19 cellular contexts compared by ENCODE assay signal in genomic region chr13:47250141-47250540, GRCh38.
DNase-seq lines count a peak whose midpoint lies in the region; ATAC-seq and TF ChIP-seq lines count a peak whose summit lies in the region.
"Had no signal": no experiment of that assay in that cellular context is flagged by ENCODE, and none has a peak within 500 bp of the region (broad histone marks: within the 10 kb centered on the region; RNA-seq: fewer than 3 reads in every experiment).

No MANE protein-coding gene starts in this region.

- no peak overlapping the region for H3K27ac Mint-ChIP-seq in stimulated activated effector memory CD8-positive, alpha-beta T cell treated with anti-CD3 and anti-CD28 coated beads, Interleukin-12 subunit alpha, Interleukin-12 subunit beta, amount 100 ng/mL, for 72 hours
- H3K27ac Mint-ChIP-seq: activated CD4-positive, alpha-beta T cell treated with anti-CD3 and anti-CD28 coated beads, Interleukin-2, amount 10 ng/mL, durations not matched to agents 24 days and 14 days; B cell; nephron progenitor cell; stimulated activated naive CD8-positive, alpha-beta T cell treated with anti-CD3 and anti-CD28 coated beads, Interleukin-15, amount 100 ng/mL, for 72 hours had no signal

- no peak overlapping the region for H3K9ac ChIP-seq in smooth muscle cell (ENCODE audit: low read depth)

- H3K4me3 ChIP-seq in astrocyte of the cerebellum (ENCODE audit: low read depth, low read length) (no peak overlapping the region), thoracic aorta (peak overlapping the region; percentile 37), smooth muscle cell (no peak overlapping the region)
- H3K4me3 ChIP-seq: hepatocyte, psoas muscle had no signal

- ATAC-seq in thoracic aorta (ENCODE audit: insufficient number of reproducible peaks, low FRiP score, low read depth), result no peak
- no peak for ATAC-seq in HG03039 (IDR thresholded peaks at IDR 0.05; ENCODE audit: unreplicated experiment)
- no peak for ATAC-seq in stimulated activated effector memory CD8-positive, alpha-beta T cell treated with anti-CD3 and anti-CD28 coated beads, Interleukin-12 subunit alpha, Interleukin-12 subunit beta, amount 100 ng/mL, for 72 hours
- ATAC-seq: psoas muscle; stimulated activated naive CD8-positive, alpha-beta T cell treated with anti-CD3 and anti-CD28 coated beads, Interleukin-15, amount 100 ng/mL, for 72 hours had no signal

- TF ChIP-seq CTCF in astrocyte of the cerebellum (IDR thresholded peaks at IDR 0.05; ENCODE audit: low read depth, low read length, missing control alignments) (no peak), thoracic aorta (IDR thresholded peaks at IDR 0.05) (no peak), smooth muscle cell (IDR thresholded peaks at IDR 0.05; ENCODE audit: borderline replicate concordance, insufficient read depth, poor library complexity, severe bottlenecking) (no peak)

- no peak overlapping the region for H3K4me3 Mint-ChIP-seq in stimulated activated effector memory CD8-positive, alpha-beta T cell treated with anti-CD3 and anti-CD28 coated beads, Interleukin-12 subunit alpha, Interleukin-12 subunit beta, amount 100 ng/mL, for 72 hours
- H3K4me3 Mint-ChIP-seq: activated CD4-positive, alpha-beta T cell treated with anti-CD3 and anti-CD28 coated beads, Interleukin-2, amount 10 ng/mL, durations not matched to agents 24 days and 14 days; B cell; nephron progenitor cell; stimulated activated naive CD8-positive, alpha-beta T cell treated with anti-CD3 and anti-CD28 coated beads, Interleukin-15, amount 100 ng/mL, for 72 hours had no signal

- peaks cover 7% of the 10 kb centered on the region for H3K9me3 Mint-ChIP-seq in stimulated activated effector memory CD8-positive, alpha-beta T cell treated with anti-CD3 and anti-CD28 coated beads, Interleukin-12 subunit alpha, Interleukin-12 subunit beta, amount 100 ng/mL, for 72 hours
- H3K9me3 Mint-ChIP-seq: activated CD4-positive, alpha-beta T cell treated with anti-CD3 and anti-CD28 coated beads, Interleukin-2, amount 10 ng/mL, durations not matched to agents 24 days and 14 days; nephron progenitor cell; stimulated activated naive CD8-positive, alpha-beta T cell treated with anti-CD3 and anti-CD28 coated beads, Interleukin-15, amount 100 ng/mL, for 72 hours had no signal

- H3K79me2 ChIP-seq in smooth muscle cell (ENCODE audit: low read depth), result no peaks in the 10 kb centered on the region
- H3K79me2 ChIP-seq: hepatocyte had no signal

- no peaks in the 10 kb centered on the region for H3F3A ChIP-seq in smooth muscle cell (ENCODE audit: low read depth)

- WGBS in smooth muscle cell (ENCODE audit: low lambda C conversion rate), result 93% methylated on average over 7 of the region's 7 CpGs

- no peaks in the 10 kb centered on the region for H3K4me1 Mint-ChIP-seq in stimulated activated effector memory CD8-positive, alpha-beta T cell treated with anti-CD3 and anti-CD28 coated beads, Interleukin-12 subunit alpha, Interleukin-12 subunit beta, amount 100 ng/mL, for 72 hours
- H3K4me1 Mint-ChIP-seq: activated CD4-positive, alpha-beta T cell treated with anti-CD3 and anti-CD28 coated beads, Interleukin-2, amount 10 ng/mL, durations not matched to agents 24 days and 14 days; B cell; nephron progenitor cell; stimulated activated naive CD8-positive, alpha-beta T cell treated with anti-CD3 and anti-CD28 coated beads, Interleukin-15, amount 100 ng/mL, for 72 hours had no signal

- no peak overlapping the region for H2AFZ ChIP-seq in smooth muscle cell (ENCODE audit: low read depth)
- H2AFZ ChIP-seq: hepatocyte had no signal

- H3K4me1 ChIP-seq in thoracic aorta (ENCODE audit: control insufficient read depth in 1 of 2, low read depth in 2 of 2), result peaks cover 8 to 40% of the 10 kb centered on the region in 2 donors
- H3K4me1 ChIP-seq in smooth muscle cell (ENCODE audit: low read depth), result no peaks in the 10 kb centered on the region
- H3K4me1 ChIP-seq: psoas muscle had no signal

- no peaks in the 10 kb centered on the region for H4K20me1 ChIP-seq in smooth muscle cell (ENCODE audit: low read depth)

- DNase-seq in GM04503 (ENCODE audit: low read depth) (peak; percentile 64), astrocyte of the cerebellum (ENCODE audit: low read depth) (peak; percentile 63), fibroblast of the conjunctiva (ENCODE audit: low read depth) (peak; percentile 14), thoracic aorta (ENCODE audit: low spot score) (peak; percentile 6), smooth muscle cell (lab: John Stamatoyannopoulos, UW; ENCODE audit: unreplicated experiment) (no peak)
- DNase-seq in stimulated activated effector memory CD8-positive, alpha-beta T cell treated with anti-CD3 and anti-CD28 coated beads, Interleukin-12 subunit alpha, Interleukin-12 subunit beta, amount 100 ng/mL, for 72 hours (ENCODE audit: low spot score in 2 of 2), result no peak
- DNase-seq: activated CD4-positive, alpha-beta T cell treated with anti-CD3 and anti-CD28 coated beads, Interleukin-2, amount 10 ng/mL, durations not matched to agents 24 days and 14 days; activated CD8-positive, alpha-beta memory T cell treated with anti-CD3 and anti-CD28 coated beads, Interleukin-2, amount 50 U/mL, for 48 hours; activated gamma-delta T cell; erythroblast; NCI-H1930; NCI-H510A treated with DMSO at 0.1 percent for 48 hours; nephron progenitor cell; psoas muscle; stimulated activated naive CD8-positive, alpha-beta T cell treated with anti-CD3 and anti-CD28 coated beads, Interleukin-15, amount 100 ng/mL, for 72 hours; T1000 had no signal

- no peak overlapping the region for H3K4me2 ChIP-seq in smooth muscle cell
- H3K4me2 ChIP-seq: hepatocyte had no signal

- no peaks in the 10 kb centered on the region for H3K36me3 Mint-ChIP-seq in stimulated activated effector memory CD8-positive, alpha-beta T cell treated with anti-CD3 and anti-CD28 coated beads, Interleukin-12 subunit alpha, Interleukin-12 subunit beta, amount 100 ng/mL, for 72 hours

- H3K27me3 ChIP-seq in thoracic aorta (replicated peaks; ENCODE audit: insufficient read depth), result no peaks in the 10 kb centered on the region
- no peaks in the 10 kb centered on the region for H3K27me3 ChIP-seq in smooth muscle cell (ENCODE audit: low read depth)
- H3K27me3 ChIP-seq: hepatocyte had no signal

- in situ Hi-C loops in astrocyte of the cerebellum (cut with HindIII; ENCODE audit: low sequenced_read_pairs), result no loop called here

- H3K27ac ChIP-seq in thoracic aorta (peak overlapping the region in 1 of 2 donors; percentile 3), smooth muscle cell (ENCODE audit: low read depth) (no peak overlapping the region)
- H3K27ac ChIP-seq: hepatocyte, psoas muscle had no signal

- H3K36me3 ChIP-seq in thoracic aorta, result no peaks in the 10 kb centered on the region
- H3K36me3 ChIP-seq in smooth muscle cell (ENCODE audit: low read depth), result no peaks in the 10 kb centered on the region

- H3K9me3 ChIP-seq in thoracic aorta (no peaks in the 10 kb centered on the region), smooth muscle cell (replicated peaks; ENCODE audit: low read depth) (no peaks in the 10 kb centered on the region)
- H3K9me3 ChIP-seq: psoas muscle had no signal

Comparison
In these comparisons a context has a peak if more than half of its experiments do, and no peak if none do; other contexts are left out.
1. DNase-seq: peak in GM04503 (single experiment), astrocyte of the cerebellum (single experiment), fibroblast of the conjunctiva (single experiment) and thoracic aorta (single experiment); none in smooth muscle cell (single experiment) and stimulated activated effector memory CD8-positive, alpha-beta T cell treated with anti-CD3 and anti-CD28 coated beads, Interleukin-12 subunit alpha, Interleukin-12 subunit beta, amount 100 ng/mL, for 72 hours (0 of 2).